In the genomic region with DNA sequence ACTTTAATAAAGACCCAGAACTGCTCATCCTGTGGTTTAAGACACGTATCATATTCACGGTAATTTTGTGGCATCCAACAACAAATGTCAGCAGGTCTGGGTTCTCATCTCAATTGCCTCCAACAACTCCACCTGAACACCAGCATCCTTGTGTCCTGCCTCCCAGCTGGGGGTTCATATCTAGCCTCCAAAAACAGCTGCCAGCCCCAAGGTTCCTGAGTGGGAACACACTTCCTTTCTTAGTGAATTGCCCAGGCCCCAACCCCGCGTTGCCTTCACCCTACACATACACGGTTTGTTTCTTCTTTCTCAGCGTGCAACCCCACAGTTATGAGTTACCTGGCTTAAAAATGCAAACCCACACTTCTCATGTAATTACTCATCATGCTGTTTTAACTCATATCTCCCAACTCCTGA, we compare ENCODE assay signal across 1 cellular context.
TF ChIP-seq lines count a peak whose summit lies in the region.

No MANE protein-coding gene starts in this region.

TF ChIP-seq in GM23338, 12 proteins besides CTCF, POLR2A, EP300 and RAD21:
- TF ChIP-seq, protein P1, sequence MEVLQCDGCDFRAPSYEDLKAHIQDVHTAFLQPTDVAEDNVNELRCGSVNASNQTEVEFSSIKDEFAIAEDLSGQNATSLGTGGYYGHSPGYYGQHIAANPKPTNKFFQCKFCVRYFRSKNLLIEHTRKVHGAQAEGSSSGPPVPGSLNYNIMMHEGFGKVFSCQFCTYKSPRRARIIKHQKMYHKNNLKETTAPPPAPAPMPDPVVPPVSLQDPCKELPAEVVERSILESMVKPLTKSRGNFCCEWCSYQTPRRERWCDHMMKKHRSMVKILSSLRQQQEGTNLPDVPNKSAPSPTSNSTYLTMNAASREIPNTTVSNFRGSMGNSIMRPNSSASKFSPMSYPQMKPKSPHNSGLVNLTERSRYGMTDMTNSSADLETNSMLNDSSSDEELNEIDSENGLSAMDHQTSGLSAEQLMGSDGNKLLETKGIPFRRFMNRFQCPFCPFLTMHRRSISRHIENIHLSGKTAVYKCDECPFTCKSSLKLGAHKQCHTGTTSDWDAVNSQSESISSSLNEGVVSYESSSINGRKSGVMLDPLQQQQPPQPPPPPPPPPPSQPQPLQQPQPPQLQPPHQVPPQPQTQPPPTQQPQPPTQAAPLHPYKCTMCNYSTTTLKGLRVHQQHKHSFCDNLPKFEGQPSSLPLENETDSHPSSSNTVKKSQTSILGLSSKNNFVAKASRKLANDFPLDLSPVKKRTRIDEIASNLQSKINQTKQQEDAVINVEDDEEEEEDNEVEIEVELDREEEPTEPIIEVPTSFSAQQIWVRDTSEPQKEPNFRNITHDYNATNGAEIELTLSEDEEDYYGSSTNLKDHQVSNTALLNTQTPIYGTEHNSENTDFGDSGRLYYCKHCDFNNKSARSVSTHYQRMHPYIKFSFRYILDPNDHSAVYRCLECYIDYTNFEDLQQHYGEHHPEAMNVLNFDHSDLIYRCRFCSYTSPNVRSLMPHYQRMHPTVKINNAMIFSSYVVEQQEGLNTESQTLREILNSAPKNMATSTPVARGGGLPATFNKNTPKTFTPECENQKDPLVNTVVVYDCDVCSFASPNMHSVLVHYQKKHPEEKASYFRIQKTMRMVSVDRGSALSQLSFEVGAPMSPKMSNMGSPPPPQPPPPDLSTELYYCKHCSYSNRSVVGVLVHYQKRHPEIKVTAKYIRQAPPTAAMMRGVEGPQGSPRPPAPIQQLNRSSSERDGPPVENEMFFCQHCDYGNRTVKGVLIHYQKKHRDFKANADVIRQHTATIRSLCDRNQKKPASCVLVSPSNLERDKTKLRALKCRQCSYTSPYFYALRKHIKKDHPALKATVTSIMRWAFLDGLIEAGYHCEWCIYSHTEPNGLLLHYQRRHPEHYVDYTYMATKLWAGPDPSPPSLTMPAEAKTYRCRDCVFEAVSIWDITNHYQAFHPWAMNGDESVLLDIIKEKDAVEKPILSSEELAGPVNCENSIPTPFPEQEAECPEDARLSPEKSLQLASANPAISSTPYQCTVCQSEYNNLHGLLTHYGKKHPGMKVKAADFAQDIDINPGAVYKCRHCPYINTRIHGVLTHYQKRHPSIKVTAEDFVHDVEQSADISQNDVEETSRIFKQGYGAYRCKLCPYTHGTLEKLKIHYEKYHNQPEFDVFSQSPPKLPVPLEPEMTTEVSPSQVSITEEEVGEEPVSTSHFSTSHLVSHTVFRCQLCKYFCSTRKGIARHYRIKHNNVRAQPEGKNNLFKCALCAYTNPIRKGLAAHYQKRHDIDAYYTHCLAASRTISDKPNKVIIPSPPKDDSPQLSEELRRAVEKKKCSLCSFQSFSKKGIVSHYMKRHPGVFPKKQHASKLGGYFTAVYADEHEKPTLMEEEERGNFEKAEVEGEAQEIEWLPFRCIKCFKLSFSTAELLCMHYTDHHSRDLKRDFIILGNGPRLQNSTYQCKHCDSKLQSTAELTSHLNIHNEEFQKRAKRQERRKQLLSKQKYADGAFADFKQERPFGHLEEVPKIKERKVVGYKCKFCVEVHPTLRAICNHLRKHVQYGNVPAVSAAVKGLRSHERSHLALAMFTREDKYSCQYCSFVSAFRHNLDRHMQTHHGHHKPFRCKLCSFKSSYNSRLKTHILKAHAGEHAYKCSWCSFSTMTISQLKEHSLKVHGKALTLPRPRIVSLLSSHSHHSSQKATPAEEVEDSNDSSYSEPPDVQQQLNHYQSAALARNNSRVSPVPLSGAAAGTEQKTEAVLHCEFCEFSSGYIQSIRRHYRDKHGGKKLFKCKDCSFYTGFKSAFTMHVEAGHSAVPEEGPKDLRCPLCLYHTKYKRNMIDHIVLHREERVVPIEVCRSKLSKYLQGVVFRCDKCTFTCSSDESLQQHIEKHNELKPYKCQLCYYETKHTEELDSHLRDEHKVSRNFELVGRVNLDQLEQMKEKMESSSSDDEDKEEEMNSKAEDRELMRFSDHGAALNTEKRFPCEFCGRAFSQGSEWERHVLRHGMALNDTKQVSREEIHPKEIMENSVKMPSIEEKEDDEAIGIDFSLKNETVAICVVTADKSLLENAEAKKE (CRISPR knock-in tag; IDR thresholded peaks at IDR 0.05): no peak
- TF ChIP-seq POLR2AphosphoS5 (IDR thresholded peaks at IDR 0.05; ENCODE audit: low read depth): no peak
- TF ChIP-seq, protein P2, sequence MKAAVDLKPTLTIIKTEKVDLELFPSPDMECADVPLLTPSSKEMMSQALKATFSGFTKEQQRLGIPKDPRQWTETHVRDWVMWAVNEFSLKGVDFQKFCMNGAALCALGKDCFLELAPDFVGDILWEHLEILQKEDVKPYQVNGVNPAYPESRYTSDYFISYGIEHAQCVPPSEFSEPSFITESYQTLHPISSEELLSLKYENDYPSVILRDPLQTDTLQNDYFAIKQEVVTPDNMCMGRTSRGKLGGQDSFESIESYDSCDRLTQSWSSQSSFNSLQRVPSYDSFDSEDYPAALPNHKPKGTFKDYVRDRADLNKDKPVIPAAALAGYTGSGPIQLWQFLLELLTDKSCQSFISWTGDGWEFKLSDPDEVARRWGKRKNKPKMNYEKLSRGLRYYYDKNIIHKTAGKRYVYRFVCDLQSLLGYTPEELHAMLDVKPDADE (IDR thresholded peaks at IDR 0.05): no peak
- no peak for TF ChIP-seq EZH2phosphoT487 (IDR thresholded peaks at IDR 0.05; ENCODE audit: unreplicated experiment)
- no peak for TF ChIP-seq NANOG (IDR thresholded peaks at IDR 0.05; ENCODE audit: borderline replicate concordance)
- no peak for TF ChIP-seq STAT1 (IDR thresholded peaks at IDR 0.05; ENCODE audit: unreplicated experiment)
- no peak for TF ChIP-seq EZH2 (IDR thresholded peaks at IDR 0.05; ENCODE audit: low read depth, unreplicated experiment)
- TF ChIP-seq ZNF114 (CRISPR knock-in tag; IDR thresholded peaks at IDR 0.05): no peak
- no peak for TF ChIP-seq CREB1 (CRISPR knock-in tag; IDR thresholded peaks at IDR 0.05; ENCODE audit: low read depth)
- TF ChIP-seq, protein P3, sequence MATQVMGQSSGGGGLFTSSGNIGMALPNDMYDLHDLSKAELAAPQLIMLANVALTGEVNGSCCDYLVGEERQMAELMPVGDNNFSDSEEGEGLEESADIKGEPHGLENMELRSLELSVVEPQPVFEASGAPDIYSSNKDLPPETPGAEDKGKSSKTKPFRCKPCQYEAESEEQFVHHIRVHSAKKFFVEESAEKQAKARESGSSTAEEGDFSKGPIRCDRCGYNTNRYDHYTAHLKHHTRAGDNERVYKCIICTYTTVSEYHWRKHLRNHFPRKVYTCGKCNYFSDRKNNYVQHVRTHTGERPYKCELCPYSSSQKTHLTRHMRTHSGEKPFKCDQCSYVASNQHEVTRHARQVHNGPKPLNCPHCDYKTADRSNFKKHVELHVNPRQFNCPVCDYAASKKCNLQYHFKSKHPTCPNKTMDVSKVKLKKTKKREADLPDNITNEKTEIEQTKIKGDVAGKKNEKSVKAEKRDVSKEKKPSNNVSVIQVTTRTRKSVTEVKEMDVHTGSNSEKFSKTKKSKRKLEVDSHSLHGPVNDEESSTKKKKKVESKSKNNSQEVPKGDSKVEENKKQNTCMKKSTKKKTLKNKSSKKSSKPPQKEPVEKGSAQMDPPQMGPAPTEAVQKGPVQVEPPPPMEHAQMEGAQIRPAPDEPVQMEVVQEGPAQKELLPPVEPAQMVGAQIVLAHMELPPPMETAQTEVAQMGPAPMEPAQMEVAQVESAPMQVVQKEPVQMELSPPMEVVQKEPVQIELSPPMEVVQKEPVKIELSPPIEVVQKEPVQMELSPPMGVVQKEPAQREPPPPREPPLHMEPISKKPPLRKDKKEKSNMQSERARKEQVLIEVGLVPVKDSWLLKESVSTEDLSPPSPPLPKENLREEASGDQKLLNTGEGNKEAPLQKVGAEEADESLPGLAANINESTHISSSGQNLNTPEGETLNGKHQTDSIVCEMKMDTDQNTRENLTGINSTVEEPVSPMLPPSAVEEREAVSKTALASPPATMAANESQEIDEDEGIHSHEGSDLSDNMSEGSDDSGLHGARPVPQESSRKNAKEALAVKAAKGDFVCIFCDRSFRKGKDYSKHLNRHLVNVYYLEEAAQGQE (IDR thresholded peaks at IDR 0.05; ENCODE audit: unreplicated experiment): no peak
- TF ChIP-seq JUNB (IDR thresholded peaks at IDR 0.05; ENCODE audit: unreplicated experiment): no peak
- no peak for TF ChIP-seq ZNF331 (CRISPR knock-in tag; IDR thresholded peaks at IDR 0.05; ENCODE audit: low read depth)
